1 cellular context compared by ENCODE assay signal in genomic region chr3:58161435-58162398, GRCh38.
A peak's percentile ranks its signal among the peaks of the same experiment; 100 is the strongest.
TF ChIP-seq lines count a peak whose summit lies in the region.

No MANE protein-coding gene starts in this region.

TF ChIP-seq in K562, 482 proteins besides CTCF, POLR2A, EP300 and RAD21 (continued from another document and continues in another):
- TF ChIP-seq CBX1 (IDR thresholded peaks at IDR 0.05; ENCODE audit: low read depth) (peak; percentile 58; the same call in 1 of the 2 replicates), ZBTB7A (IDR thresholded peaks at IDR 0.05; ENCODE audit: borderline replicate concordance, control insufficient read depth, low read depth, low read length) (no peak), SMARCA5 (IDR thresholded peaks at IDR 0.05) (peak; percentile 92), TARDBP (IDR thresholded peaks at IDR 0.05) (0 out of 2 replicates have a peak, but pooled peaks have one; percentile 48), TBL1XR1 (IDR thresholded peaks at IDR 0.05; ENCODE audit: low read length in 2 of 2) (peak in 1 of 2 experiments; percentile 43; a peak in 1 of 4 replicates), NEUROD1 (IDR thresholded peaks at IDR 0.05; ENCODE audit: borderline replicate concordance, low read depth, low read length, partially characterized antibody) (no peak), NCOR1 (IDR thresholded peaks at IDR 0.05) (peak; percentile 71), NFRKB (IDR thresholded peaks at IDR 0.05; ENCODE audit: low read depth) (peak; percentile 91), RNF219 (CRISPR knock-in tag; IDR thresholded peaks at IDR 0.05) (no peak), NR0B1 (IDR thresholded peaks at IDR 0.05; ENCODE audit: partially characterized antibody) (no peak), JUND (IDR thresholded peaks at IDR 0.05; ENCODE audit: borderline replicate concordance, low read depth, low read length) (peak; percentile 93), JUND (tag; IDR thresholded peaks at IDR 0.05; ENCODE audit: borderline replicate concordance, low read depth, low read length) (peak; percentile 94; the same call in 2 of the 3 replicates), SREBF2 (CRISPR knock-in tag; IDR thresholded peaks at IDR 0.05) (no peak), CUX1 (CRISPR knock-in tag; IDR thresholded peaks at IDR 0.05) (0 out of 2 replicates have a peak, but pooled peaks have one; percentile 8), MTA3 (IDR thresholded peaks at IDR 0.05; ENCODE audit: borderline replicate concordance) (0 out of 2 replicates have a peak, but pooled peaks have one; percentile 54), KAT8 (IDR thresholded peaks at IDR 0.05; ENCODE audit: low read depth) (no peak), ZNF217 (CRISPR knock-in tag; IDR thresholded peaks at IDR 0.05) (no peak), HNRNPK (IDR thresholded peaks at IDR 0.05; ENCODE audit: low read depth, low read length, poor library complexity, severe bottlenecking) (no peak), KDM2B (CRISPR knock-in tag; IDR thresholded peaks at IDR 0.05) (no peak), ZNF324 (CRISPR knock-in tag; IDR thresholded peaks at IDR 0.05) (no peak), ZNF354B (CRISPR knock-in tag; IDR thresholded peaks at IDR 0.05) (no peak), MIER1 (IDR thresholded peaks at IDR 0.05; ENCODE audit: low read depth) (no peak; the same call in 1 of the 2 replicates), MYNN (IDR thresholded peaks at IDR 0.05) (no peak), MYNN (CRISPR knock-in tag; IDR thresholded peaks at IDR 0.05) (no peak), SMAD3 (CRISPR knock-in tag; conservative IDR thresholded peaks at IDR 0.05) (no peak), LEF1 (IDR thresholded peaks at IDR 0.05) (peak; percentile 53), ZBTB9 (CRISPR knock-in tag; IDR thresholded peaks at IDR 0.05) (peak; percentile 77; the same call in 1 of the 2 replicates), FOXK1 (CRISPR knock-in tag; IDR thresholded peaks at IDR 0.05; ENCODE audit: borderline replicate concordance) (no peak), MXI1 (IDR thresholded peaks at IDR 0.05; ENCODE audit: low read depth, low read length) (no peak), TRIM28 (IDR thresholded peaks at IDR 0.05) (peak; percentile 83), ZNF699 (CRISPR knock-in tag; IDR thresholded peaks at IDR 0.05; ENCODE audit: insufficient replicate concordance) (no peak), L3MBTL2 (IDR thresholded peaks at IDR 0.05) (peak; percentile 96), ZNF79 (CRISPR knock-in tag; IDR thresholded peaks at IDR 0.05; ENCODE audit: low read depth) (no peak), BCOR (IDR thresholded peaks at IDR 0.05) (peak; percentile 14; the same call in 1 of the 2 replicates), MXD1 (CRISPR knock-in tag; IDR thresholded peaks at IDR 0.05; ENCODE audit: borderline replicate concordance, poor library complexity, severe bottlenecking) (no peak), CREB3 (tag; conservative IDR thresholded peaks at IDR 0.05; ENCODE audit: low read depth) (0 out of 2 replicates have a peak, but pooled peaks have one; percentile 67), ELF1 (tag; IDR thresholded peaks at IDR 0.05) (no peak), ARID2 (IDR thresholded peaks at IDR 0.05) (no peak), RBM14 (IDR thresholded peaks at IDR 0.05; ENCODE audit: borderline replicate concordance, insufficient read depth, low read depth, low read length) (no peak), ZNF184 (CRISPR knock-in tag; IDR thresholded peaks at IDR 0.05) (no peak), NCOA6 (IDR thresholded peaks at IDR 0.05) (no peak), SETDB1 (IDR thresholded peaks at IDR 0.05; ENCODE audit: low read length) (no peak), ZNF134 (CRISPR knock-in tag; conservative IDR thresholded peaks at IDR 0.05) (no peak), MCM7 (IDR thresholded peaks at IDR 0.05) (no peak), CLOCK (CRISPR knock-in tag; IDR thresholded peaks at IDR 0.05; ENCODE audit: borderline replicate concordance) (no peak), ETV5 (CRISPR knock-in tag; IDR thresholded peaks at IDR 0.05; ENCODE audit: low read depth) (peak; percentile 92), ZNF584 (CRISPR knock-in tag; IDR thresholded peaks at IDR 0.05; ENCODE audit: low read depth) (peak; percentile 85), RBBP5 (IDR thresholded peaks at IDR 0.05; ENCODE audit: borderline replicate concordance, insufficient read depth, low read length, poor library complexity, severe bottlenecking) (no peak), PREB (CRISPR knock-in tag; IDR thresholded peaks at IDR 0.05) (no peak), EP400 (IDR thresholded peaks at IDR 0.05) (peak; percentile 93), NR2F6 (CRISPR knock-in tag; IDR thresholded peaks at IDR 0.05) (no peak), IRF9 (tag; IDR thresholded peaks at IDR 0.05) (no peak)
